Comparison of ENCODE assay signal across 23 cellular contexts in genomic region chr2:157262248-157262647, GRCh38. TPM values are rescaled to one million over a fixed set of nuclear protein-coding genes. Genes with fewer than 3 reads are reported as not detected.
"Had no signal": no experiment of that assay in that cellular context is flagged by ENCODE, and none has a peak within 500 bp of the region (broad histone marks: within the 10 kb centered on the region; RNA-seq: fewer than 3 reads in every experiment).

No MANE protein-coding gene starts in this region.

- FAIRE-seq: colon, kidney, TTC549, urothelium cell line had no signal

- H3K27me3 Mint-ChIP-seq: activated CD4-positive, alpha-beta T cell treated with anti-CD3 and anti-CD28 coated beads, Interleukin-2, amount 10 ng/mL, durations not matched to agents 24 days and 14 days; activated naive CD8-positive, alpha-beta T cell had no signal

- ATAC-seq: activated CD8-positive, alpha-beta T cell treated with anti-CD3 and anti-CD28 coated beads, Interleukin-2, amount 10 ng/mL, durations not matched to agents 7 days and 5 days; activated T-cell treated with anti-CD3 and anti-CD28 coated beads, Interleukin-2, amount 50 U/mL, for 72 hours; esophagus mucosa; left ventricle myocardium superior; natural killer cell had no signal

- H3K9me3 ChIP-seq: neutrophil, thyroid gland had no signal

- DNase-seq: activated B cell treated with CpG ODN at 0.5 μM for 24 hours; activated CD4-positive, alpha-beta T cell treated with anti-CD3 and anti-CD28 coated beads, Interleukin-2, amount 10 ng/mL, durations not matched to agents 24 days and 14 days; activated CD8-positive, alpha-beta memory T cell treated with anti-CD3 and anti-CD28 coated beads, Interleukin-2, amount 50 U/mL, for 48 hours; activated CD8-positive, alpha-beta T cell treated with anti-CD3 and anti-CD28 coated beads, Interleukin-2, amount 10 ng/mL, durations not matched to agents 7 days and 5 days; activated gamma-delta T cell; activated T-cell treated with anti-CD3 and anti-CD28 coated beads, Interleukin-2, amount 50 U/mL, for 72 hours; amniotic stem cell; hypothalamus; kidney; left ventricle myocardium superior; mesenchymal stem cell; natural killer cell; posterior cingulate gyrus; retina; stimulated activated CD4-positive, alpha-beta T cell treated with anti-CD3 and anti-CD28 coated beads, Interleukin-2, amount 100 ng/mL, for 48 hours; stimulated activated naive B cell treated with anti-CD40 and anti-IgM and Interleukin-4, amounts not matched to agents 10 μg/mL and 1 μg/mL and 100 μg/mL, for 72 hours; thyroid gland had no signal

- H3K4me3 Mint-ChIP-seq: activated B cell treated with CpG ODN at 0.5 μM for 24 hours; activated CD4-positive, alpha-beta T cell treated with anti-CD3 and anti-CD28 coated beads, Interleukin-2, amount 10 ng/mL, durations not matched to agents 24 days and 14 days; activated CD8-positive, alpha-beta T cell treated with anti-CD3 and anti-CD28 coated beads, Interleukin-2, amount 10 ng/mL, durations not matched to agents 7 days and 5 days; activated naive CD8-positive, alpha-beta T cell; activated T-cell treated with anti-CD3 and anti-CD28 coated beads, Interleukin-2, amount 50 U/mL, for 72 hours; natural killer cell; stimulated activated naive B cell treated with anti-CD40 and anti-IgM and Interleukin-4, amounts not matched to agents 10 μg/mL and 1 μg/mL and 100 μg/mL, for 72 hours had no signal

- H3K27ac ChIP-seq: neutrophil, thyroid gland had no signal

- H3K36me3 ChIP-seq: neutrophil, thyroid gland had no signal

- H3K36me3 Mint-ChIP-seq: activated naive CD8-positive, alpha-beta T cell; natural killer cell had no signal

- H3K27me3 ChIP-seq: thyroid gland had no signal

- H3K9me3 Mint-ChIP-seq: activated B cell treated with CpG ODN at 0.5 μM for 24 hours; activated CD4-positive, alpha-beta T cell treated with anti-CD3 and anti-CD28 coated beads, Interleukin-2, amount 10 ng/mL, durations not matched to agents 24 days and 14 days; activated T-cell treated with anti-CD3 and anti-CD28 coated beads, Interleukin-2, amount 50 U/mL, for 72 hours; natural killer cell; stimulated activated naive B cell treated with anti-CD40 and anti-IgM and Interleukin-4, amounts not matched to agents 10 μg/mL and 1 μg/mL and 100 μg/mL, for 72 hours had no signal

- H3K27ac Mint-ChIP-seq: activated B cell treated with CpG ODN at 0.5 μM for 24 hours; activated CD8-positive, alpha-beta T cell treated with anti-CD3 and anti-CD28 coated beads, Interleukin-2, amount 10 ng/mL, durations not matched to agents 7 days and 5 days; activated naive CD8-positive, alpha-beta T cell; activated T-cell treated with anti-CD3 and anti-CD28 coated beads, Interleukin-2, amount 50 U/mL, for 72 hours; natural killer cell; stimulated activated naive B cell treated with anti-CD40 and anti-IgM and Interleukin-4, amounts not matched to agents 10 μg/mL and 1 μg/mL and 100 μg/mL, for 72 hours had no signal

- H3K4me3 ChIP-seq: thyroid gland had no signal

RNA-seq across cellular contexts. Expression of gene GALNT5, which starts 4.7 kb away (rescaled TPM):
- total RNA-seq: activated B cell treated with CpG ODN at 0.5 μM for 24 hours; activated CD4-positive, alpha-beta T cell treated with anti-CD3 and anti-CD28 coated beads, Interleukin-2, amount 10 ng/mL, durations not matched to agents 24 days and 14 days; activated CD8-positive, alpha-beta T cell treated with anti-CD3 and anti-CD28 coated beads, Interleukin-2, amount 10 ng/mL, durations not matched to agents 7 days and 5 days; activated T-cell treated with anti-CD3 and anti-CD28 coated beads, Interleukin-2, amount 50 U/mL, for 72 hours; natural killer cell had no signal
